ENCODE assay signal across 28 cellular contexts in genomic region chr6:70172252-70172651, GRCh38.
"Had no signal": no experiment of that assay in that cellular context is flagged by ENCODE, and none has a peak within 500 bp of the region (broad histone marks: within the 10 kb centered on the region; RNA-seq: fewer than 3 reads in every experiment).

No MANE protein-coding gene starts in this region.

- H3K36me3 ChIP-seq: gastrocnemius medialis, neural progenitor cell, prostate gland, right atrium auricular region, thoracic aorta, transverse colon, upper lobe of right lung, uterus had no signal

- H3K36me3 Mint-ChIP-seq: mesothelial cell of epicardium, neural progenitor cell had no signal

- H3K4me3 ChIP-seq: dorsolateral prefrontal cortex, gastrocnemius medialis, lung, mucosa of descending colon, neural progenitor cell, prostate gland, right atrium auricular region, thoracic aorta, transverse colon, upper lobe of right lung, uterus had no signal

- H3K27ac ChIP-seq: dorsolateral prefrontal cortex, epithelial cell of prostate, gastrocnemius medialis, neural progenitor cell, prostate gland, right atrium auricular region, thoracic aorta, transverse colon, upper lobe of right lung, uterus had no signal

- DNase-seq: dorsolateral prefrontal cortex; effector CD4-positive, alpha-beta T cell; foreskin fibroblast; gastrocnemius medialis; head of caudate nucleus; kidney; mucosa of descending colon; naive B cell; stimulated activated CD4-positive, alpha-beta T cell treated with anti-CD3 and anti-CD28 coated beads, Interleukin-2, amount 100 ng/mL, for 24 hours; stimulated activated CD4-positive, alpha-beta T cell treated with anti-CD3 and anti-CD28 coated beads, Interleukin-4, amount 100 ng/mL, for 24 hours; transverse colon; upper lobe of right lung; uterus had no signal

- H3K27me3 Mint-ChIP-seq: memory B cell; naive B cell; stimulated activated memory B cell treated with anti-CD40 and anti-IgM and Interleukin-4, amounts not matched to agents 10 μg/mL and 1 μg/mL and 100 μg/mL, for 72 hours had no signal

- H3K4me1 ChIP-seq: gastrocnemius medialis, neural progenitor cell, prostate gland, right atrium auricular region, transverse colon, upper lobe of right lung, uterus had no signal

- H3K27ac Mint-ChIP-seq: memory B cell; mesothelial cell of epicardium; nephron; neural progenitor cell; stimulated activated memory B cell treated with anti-CD40 and anti-IgM and Interleukin-4, amounts not matched to agents 10 μg/mL and 1 μg/mL and 100 μg/mL, for 72 hours; stimulated activated naive CD8-positive, alpha-beta T cell treated with anti-CD3 and anti-CD28 coated beads, Interleukin-15, Interleukin-2, amounts not matched to agents 100 ng/mL and 50 ng/mL, for 24 hours had no signal

- H2AFZ ChIP-seq: neural progenitor cell had no signal

- ATAC-seq: esophagus mucosa; gastrocnemius medialis; left lobe of liver; mucosa of descending colon; sciatic nerve; stimulated activated memory B cell treated with anti-CD40 and anti-IgM and Interleukin-4, amounts not matched to agents 10 μg/mL and 1 μg/mL and 100 μg/mL, for 72 hours; upper lobe of right lung had no signal

- H3K4me3 Mint-ChIP-seq: memory B cell; mesothelial cell of epicardium; naive B cell; nephron; neural progenitor cell; stimulated activated memory B cell treated with anti-CD40 and anti-IgM and Interleukin-4, amounts not matched to agents 10 μg/mL and 1 μg/mL and 100 μg/mL, for 72 hours; stimulated activated naive CD8-positive, alpha-beta T cell treated with anti-CD3 and anti-CD28 coated beads, Interleukin-15, Interleukin-2, amounts not matched to agents 100 ng/mL and 50 ng/mL, for 24 hours had no signal

- H3K27me3 ChIP-seq: gastrocnemius medialis, neural progenitor cell, right atrium auricular region, uterus had no signal

- H3K9me3 Mint-ChIP-seq: memory B cell; mesothelial cell of epicardium; naive B cell; nephron; neural progenitor cell; stimulated activated memory B cell treated with anti-CD40 and anti-IgM and Interleukin-4, amounts not matched to agents 10 μg/mL and 1 μg/mL and 100 μg/mL, for 72 hours; stimulated activated naive CD8-positive, alpha-beta T cell treated with anti-CD3 and anti-CD28 coated beads, Interleukin-15, Interleukin-2, amounts not matched to agents 100 ng/mL and 50 ng/mL, for 24 hours had no signal

- H3K9ac ChIP-seq: neural progenitor cell had no signal

- H3K9me3 ChIP-seq: gastrocnemius medialis, mucosa of descending colon, prostate gland, right atrium auricular region, thoracic aorta, transverse colon, upper lobe of right lung, uterus had no signal

- H3K4me1 Mint-ChIP-seq: memory B cell; naive B cell; nephron; neural progenitor cell; stimulated activated memory B cell treated with anti-CD40 and anti-IgM and Interleukin-4, amounts not matched to agents 10 μg/mL and 1 μg/mL and 100 μg/mL, for 72 hours had no signal

- H3K4me2 ChIP-seq: neural progenitor cell had no signal

- FAIRE-seq: colon, kidney had no signal
